ENCODE assay signal across 29 cellular contexts in the genomic region with DNA sequence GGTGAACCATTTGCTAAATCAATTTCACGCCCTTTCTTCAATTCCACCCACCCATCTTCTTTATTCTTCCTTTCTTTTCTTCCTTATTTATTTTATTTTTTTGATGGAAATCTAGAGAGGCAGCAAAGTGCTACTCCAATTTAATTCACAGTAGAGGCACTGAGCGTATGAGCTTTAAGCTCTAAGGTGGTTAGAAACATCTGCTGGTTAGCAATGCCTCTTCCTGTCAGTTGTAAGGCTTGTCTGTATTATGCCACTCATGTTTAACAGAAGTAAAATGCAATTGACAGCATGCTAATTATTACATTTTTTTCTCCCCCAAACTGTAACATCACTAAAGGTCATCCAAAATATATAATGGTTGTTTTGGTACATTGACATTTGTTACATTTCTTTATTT.
"Had no signal": no experiment of that assay in that cellular context is flagged by ENCODE, and none has a peak within 500 bp of the region (broad histone marks: within the 10 kb centered on the region; RNA-seq: fewer than 3 reads in every experiment).

No MANE protein-coding gene starts in this region.

- ATAC-seq: effector memory CD8-positive, alpha-beta T cell; esophagus mucosa; gastrocnemius medialis; heart right ventricle; left cardiac atrium; left lung; mucosa of descending colon; natural killer cell treated with Interleukin-12 subunit alpha and Interleukin-12 subunit beta and Interleukin-15 and Interleukin-18, amount 100 ng/mL, for 72 hours; psoas muscle; right lobe of liver; stimulated activated effector memory CD8-positive, alpha-beta T cell treated with anti-CD3 and anti-CD28 coated beads, Interleukin-12 subunit alpha, Interleukin-12 subunit beta, amount 100 ng/mL, for 72 hours had no signal

- H3K4me3 ChIP-seq: gastrocnemius medialis, heart right ventricle, left lung, mucosa of descending colon, neural progenitor cell, ovary, psoas muscle, right lobe of liver, smooth muscle cell, stomach, thyroid gland had no signal

- H3K27me3 ChIP-seq: gastrocnemius medialis, heart right ventricle, left lung, neural progenitor cell, ovary, right lobe of liver, stomach, thyroid gland had no signal

- DNase-seq: cerebellar nuclear complex; cortex of kidney; effector memory CD8-positive, alpha-beta T cell; foreskin fibroblast; gastrocnemius medialis; heart right ventricle; hippocampal formation; left cardiac atrium; left lung; mesenchymal stem cell; mucosa of descending colon; naive B cell; nucleus accumbens; ovary; posterior cingulate gyrus; psoas muscle; right lobe of liver; stimulated activated CD4-positive, alpha-beta T cell treated with anti-CD3 and anti-CD28 coated beads, Interleukin-12 subunit alpha, Interleukin-12 subunit beta, amount 100 ng/mL, for 4 hours; stimulated activated CD4-positive, alpha-beta T cell treated with anti-CD3 and anti-CD28 coated beads, Interleukin-1b, Interleukin-23, amount 100 ng/mL, for 48 hours; stimulated activated CD4-positive, alpha-beta T cell treated with anti-CD3 and anti-CD28 coated beads, Interleukin-4, amount 100 ng/mL, for 1 hour; stimulated activated naive CD4-positive, alpha-beta T cell treated with Interleukin-2 at 50 U/mL for 16 hours; stomach; thyroid gland had no signal

- H2AFZ ChIP-seq: neural progenitor cell had no signal

- H3K4me2 ChIP-seq: neural progenitor cell, smooth muscle cell had no signal

- H3K9me3 ChIP-seq: gastrocnemius medialis, heart right ventricle, left lung, mucosa of descending colon, ovary, psoas muscle, right lobe of liver, stomach, thyroid gland had no signal

- H3K4me1 ChIP-seq: gastrocnemius medialis, heart right ventricle, left lung, neural progenitor cell, psoas muscle, right lobe of liver, stomach, thyroid gland had no signal

- H3K9ac ChIP-seq: neural progenitor cell had no signal

- H3K36me3 ChIP-seq: gastrocnemius medialis, heart right ventricle, left lung, neural progenitor cell, ovary, right lobe of liver, stomach, thyroid gland had no signal

- H3K27ac ChIP-seq: epithelial cell of prostate, gastrocnemius medialis, heart right ventricle, left lung, neural progenitor cell, ovary, psoas muscle, right lobe of liver, stomach, thyroid gland had no signal
